7 cellular contexts compared by ENCODE assay signal in genomic region chr17:15733174-15733789, GRCh38. TPM values are rescaled to one million over a fixed set of nuclear protein-coding genes. Genes with fewer than 3 reads are reported as not detected.
"Had no signal": no experiment of that assay in that cellular context is flagged by ENCODE, and none has a peak within 500 bp of the region (broad histone marks: within the 10 kb centered on the region; RNA-seq: fewer than 3 reads in every experiment).

No MANE protein-coding gene starts in this region.

RNA-seq across cellular contexts. Expression of gene TBC1D26, which starts 1.2 kb away (rescaled TPM):
- total RNA-seq: LHCN-M2, MCF 10A, OCI-LY7, Right ventricle myocardium superior, RPMI7951, SJSA1 had no signal
- polyA plus RNA-seq: SK-N-SH had no signal
